1 cellular context compared by ENCODE assay signal in genomic region chr5:160434022-160434531, GRCh38.
TF ChIP-seq lines count a peak whose summit lies in the region.

No MANE protein-coding gene starts in this region.

TF ChIP-seq in GM12878, 131 proteins besides CTCF, POLR2A, EP300 and RAD21 (continued from another document):
- TF ChIP-seq ZBTB11 (CRISPR knock-in tag; IDR thresholded peaks at IDR 0.05) (no peak), ZNF622 (IDR thresholded peaks at IDR 0.05) (no peak), TBL1XR1 (IDR thresholded peaks at IDR 0.05; ENCODE audit: low read depth, low read length) (0 out of 2 replicates have a peak, but pooled peaks have one; percentile 7), SRF (IDR thresholded peaks at IDR 0.05; ENCODE audit: low read depth in 2 of 2, low read length in 2 of 2) (no peak), KLF5 (IDR thresholded peaks at IDR 0.05; ENCODE audit: partially characterized antibody) (peak; percentile 40), ATF7 (IDR thresholded peaks at IDR 0.05; ENCODE audit: low read depth) (no peak), CHD1 (IDR thresholded peaks at IDR 0.05; ENCODE audit: low read depth, low read length) (no peak), BCL11A (IDR thresholded peaks at IDR 0.05; ENCODE audit: low read depth, low read length) (0 out of 2 replicates have a peak, but pooled peaks have one; percentile 33), SP1 (IDR thresholded peaks at IDR 0.05; ENCODE audit: low read depth, low read length) (peak; percentile 73), GABPA (IDR thresholded peaks at IDR 0.05; ENCODE audit: low read depth) (no peak), ZBTB40 (IDR thresholded peaks at IDR 0.05; ENCODE audit: borderline replicate concordance) (peak; percentile 25; the same call in 1 of the 2 replicates)
TF ChIP-seq in GM12878: peak in this region for 36.
